1 cellular context compared by ENCODE assay signal in genomic region chr17:81636505-81637288, GRCh38.
TF ChIP-seq lines count a peak whose summit lies in the region.

Gene NPLOC4, minus strand, starts transcription at chr17:81637112. Its CDS starts 182 bp downstream, at chr17:81636930.
Gene TSPAN10, plus strand, starts transcription at chr17:81637196. Its CDS starts 5,217 bp downstream, at chr17:81642413.

TF ChIP-seq in HepG2, 621 proteins besides CTCF, POLR2A, EP300 and RAD21 (continued from another document and continues in another):
- TF ChIP-seq ZHX1 (CRISPR knock-in tag; IDR thresholded peaks at IDR 0.05; ENCODE audit: low read depth) (peak; percentile 37; the same call in 1 of the 2 replicates), GZF1 (CRISPR knock-in tag; IDR thresholded peaks at IDR 0.05) (no peak), ZNF431 (CRISPR knock-in tag; IDR thresholded peaks at IDR 0.05; ENCODE audit: borderline replicate concordance, low read depth) (peak; percentile 73), AKNA (CRISPR knock-in tag; IDR thresholded peaks at IDR 0.05; ENCODE audit: borderline replicate concordance) (no peak), ZNF343 (CRISPR knock-in tag; IDR thresholded peaks at IDR 0.05) (peak; percentile 66; the same call in 1 of the 2 replicates), CHD4 (IDR thresholded peaks at IDR 0.05; ENCODE audit: borderline replicate concordance, low read length) (no peak), TEF (CRISPR knock-in tag; IDR thresholded peaks at IDR 0.05) (no peak; the same call in 1 of the 2 replicates), ZMYM2 (CRISPR knock-in tag; IDR thresholded peaks at IDR 0.05) (no peak), MNT (IDR thresholded peaks at IDR 0.05) (no peak), GLMP (CRISPR knock-in tag; IDR thresholded peaks at IDR 0.05; ENCODE audit: borderline replicate concordance) (no peak), THAP8 (CRISPR knock-in tag; IDR thresholded peaks at IDR 0.05; ENCODE audit: borderline replicate concordance) (no peak; the same call in 1 of the 2 replicates), ZSCAN21 (CRISPR knock-in tag; IDR thresholded peaks at IDR 0.05; ENCODE audit: borderline replicate concordance) (peak; percentile 83; the same call in 1 of the 2 replicates), SRSF9 (IDR thresholded peaks at IDR 0.05; ENCODE audit: borderline replicate concordance, insufficient read depth, low read depth, low read length, poor library complexity, severe bottlenecking) (no peak), ZNF883 (CRISPR knock-in tag; IDR thresholded peaks at IDR 0.05; ENCODE audit: not compliant biosample characterization) (no peak), ZFYVE20 (CRISPR knock-in tag; IDR thresholded peaks at IDR 0.05; ENCODE audit: borderline replicate concordance, low read depth) (no peak), SNAPC5 (CRISPR knock-in tag; IDR thresholded peaks at IDR 0.05; ENCODE audit: borderline replicate concordance) (no peak), LBX2 (CRISPR knock-in tag; IDR thresholded peaks at IDR 0.05; ENCODE audit: borderline replicate concordance) (0 out of 2 replicates have a peak, but pooled peaks have one; percentile 69), ZSCAN22 (CRISPR knock-in tag; IDR thresholded peaks at IDR 0.05) (no peak), ZKSCAN8 (CRISPR knock-in tag; IDR thresholded peaks at IDR 0.05; ENCODE audit: borderline replicate concordance) (peak; percentile 84; the same call in 1 of the 2 replicates), AGO2 (optimal IDR thresholded peaks at IDR 0.05; ENCODE audit: low read depth, low read length) (peak; percentile 58), ZNF839 (CRISPR knock-in tag; IDR thresholded peaks at IDR 0.05; ENCODE audit: borderline replicate concordance) (no peak), ZNF549 (CRISPR knock-in tag; IDR thresholded peaks at IDR 0.05) (0 out of 2 replicates have a peak, but pooled peaks have one; percentile 15), ZNF512 (CRISPR knock-in tag; IDR thresholded peaks at IDR 0.05) (no peak), PHF8 (CRISPR knock-in tag; IDR thresholded peaks at IDR 0.05) (peak; percentile 90), ZBTB7A (CRISPR knock-in tag; IDR thresholded peaks at IDR 0.05) (0 out of 2 replicates have a peak, but pooled peaks have one; percentile 68), FOSL2 (CRISPR knock-in tag; IDR thresholded peaks at IDR 0.05) (peak; percentile 69), ZNF17 (CRISPR knock-in tag; IDR thresholded peaks at IDR 0.05) (no peak), EHMT2 (IDR thresholded peaks at IDR 0.05; ENCODE audit: borderline replicate concordance, low read depth, low read length) (no peak), ZNF629 (CRISPR knock-in tag; conservative IDR thresholded peaks at IDR 0.05) (peak; percentile 57; the same call in 1 of the 2 replicates), CEBPZ (IDR thresholded peaks at IDR 0.05; ENCODE audit: low read length) (no peak), TBL1XR1 (IDR thresholded peaks at IDR 0.05; ENCODE audit: borderline replicate concordance, low read length, partially characterized antibody) (peak; percentile 57), WIZ (CRISPR knock-in tag; IDR thresholded peaks at IDR 0.05) (0 out of 2 replicates have a peak, but pooled peaks have one; percentile 50), ZBTB4 (CRISPR knock-in tag; IDR thresholded peaks at IDR 0.05; ENCODE audit: borderline replicate concordance) (no peak)
